1 cellular context compared by ENCODE assay signal in genomic region chr10:83539528-83540308, GRCh38.
TF ChIP-seq lines count a peak whose summit lies in the region.

No MANE protein-coding gene starts in this region.

TF ChIP-seq in GM23338, 12 proteins besides CTCF, POLR2A, EP300 and RAD21:
- TF ChIP-seq, protein P1, sequence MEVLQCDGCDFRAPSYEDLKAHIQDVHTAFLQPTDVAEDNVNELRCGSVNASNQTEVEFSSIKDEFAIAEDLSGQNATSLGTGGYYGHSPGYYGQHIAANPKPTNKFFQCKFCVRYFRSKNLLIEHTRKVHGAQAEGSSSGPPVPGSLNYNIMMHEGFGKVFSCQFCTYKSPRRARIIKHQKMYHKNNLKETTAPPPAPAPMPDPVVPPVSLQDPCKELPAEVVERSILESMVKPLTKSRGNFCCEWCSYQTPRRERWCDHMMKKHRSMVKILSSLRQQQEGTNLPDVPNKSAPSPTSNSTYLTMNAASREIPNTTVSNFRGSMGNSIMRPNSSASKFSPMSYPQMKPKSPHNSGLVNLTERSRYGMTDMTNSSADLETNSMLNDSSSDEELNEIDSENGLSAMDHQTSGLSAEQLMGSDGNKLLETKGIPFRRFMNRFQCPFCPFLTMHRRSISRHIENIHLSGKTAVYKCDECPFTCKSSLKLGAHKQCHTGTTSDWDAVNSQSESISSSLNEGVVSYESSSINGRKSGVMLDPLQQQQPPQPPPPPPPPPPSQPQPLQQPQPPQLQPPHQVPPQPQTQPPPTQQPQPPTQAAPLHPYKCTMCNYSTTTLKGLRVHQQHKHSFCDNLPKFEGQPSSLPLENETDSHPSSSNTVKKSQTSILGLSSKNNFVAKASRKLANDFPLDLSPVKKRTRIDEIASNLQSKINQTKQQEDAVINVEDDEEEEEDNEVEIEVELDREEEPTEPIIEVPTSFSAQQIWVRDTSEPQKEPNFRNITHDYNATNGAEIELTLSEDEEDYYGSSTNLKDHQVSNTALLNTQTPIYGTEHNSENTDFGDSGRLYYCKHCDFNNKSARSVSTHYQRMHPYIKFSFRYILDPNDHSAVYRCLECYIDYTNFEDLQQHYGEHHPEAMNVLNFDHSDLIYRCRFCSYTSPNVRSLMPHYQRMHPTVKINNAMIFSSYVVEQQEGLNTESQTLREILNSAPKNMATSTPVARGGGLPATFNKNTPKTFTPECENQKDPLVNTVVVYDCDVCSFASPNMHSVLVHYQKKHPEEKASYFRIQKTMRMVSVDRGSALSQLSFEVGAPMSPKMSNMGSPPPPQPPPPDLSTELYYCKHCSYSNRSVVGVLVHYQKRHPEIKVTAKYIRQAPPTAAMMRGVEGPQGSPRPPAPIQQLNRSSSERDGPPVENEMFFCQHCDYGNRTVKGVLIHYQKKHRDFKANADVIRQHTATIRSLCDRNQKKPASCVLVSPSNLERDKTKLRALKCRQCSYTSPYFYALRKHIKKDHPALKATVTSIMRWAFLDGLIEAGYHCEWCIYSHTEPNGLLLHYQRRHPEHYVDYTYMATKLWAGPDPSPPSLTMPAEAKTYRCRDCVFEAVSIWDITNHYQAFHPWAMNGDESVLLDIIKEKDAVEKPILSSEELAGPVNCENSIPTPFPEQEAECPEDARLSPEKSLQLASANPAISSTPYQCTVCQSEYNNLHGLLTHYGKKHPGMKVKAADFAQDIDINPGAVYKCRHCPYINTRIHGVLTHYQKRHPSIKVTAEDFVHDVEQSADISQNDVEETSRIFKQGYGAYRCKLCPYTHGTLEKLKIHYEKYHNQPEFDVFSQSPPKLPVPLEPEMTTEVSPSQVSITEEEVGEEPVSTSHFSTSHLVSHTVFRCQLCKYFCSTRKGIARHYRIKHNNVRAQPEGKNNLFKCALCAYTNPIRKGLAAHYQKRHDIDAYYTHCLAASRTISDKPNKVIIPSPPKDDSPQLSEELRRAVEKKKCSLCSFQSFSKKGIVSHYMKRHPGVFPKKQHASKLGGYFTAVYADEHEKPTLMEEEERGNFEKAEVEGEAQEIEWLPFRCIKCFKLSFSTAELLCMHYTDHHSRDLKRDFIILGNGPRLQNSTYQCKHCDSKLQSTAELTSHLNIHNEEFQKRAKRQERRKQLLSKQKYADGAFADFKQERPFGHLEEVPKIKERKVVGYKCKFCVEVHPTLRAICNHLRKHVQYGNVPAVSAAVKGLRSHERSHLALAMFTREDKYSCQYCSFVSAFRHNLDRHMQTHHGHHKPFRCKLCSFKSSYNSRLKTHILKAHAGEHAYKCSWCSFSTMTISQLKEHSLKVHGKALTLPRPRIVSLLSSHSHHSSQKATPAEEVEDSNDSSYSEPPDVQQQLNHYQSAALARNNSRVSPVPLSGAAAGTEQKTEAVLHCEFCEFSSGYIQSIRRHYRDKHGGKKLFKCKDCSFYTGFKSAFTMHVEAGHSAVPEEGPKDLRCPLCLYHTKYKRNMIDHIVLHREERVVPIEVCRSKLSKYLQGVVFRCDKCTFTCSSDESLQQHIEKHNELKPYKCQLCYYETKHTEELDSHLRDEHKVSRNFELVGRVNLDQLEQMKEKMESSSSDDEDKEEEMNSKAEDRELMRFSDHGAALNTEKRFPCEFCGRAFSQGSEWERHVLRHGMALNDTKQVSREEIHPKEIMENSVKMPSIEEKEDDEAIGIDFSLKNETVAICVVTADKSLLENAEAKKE (CRISPR knock-in tag; IDR thresholded peaks at IDR 0.05): peak; percentile 52; the same call in 1 of the 2 replicates
- TF ChIP-seq EZH2phosphoT487 (IDR thresholded peaks at IDR 0.05; ENCODE audit: unreplicated experiment): no peak
